9 cellular contexts compared by ENCODE assay signal in genomic region chr7:5973580-5973979, GRCh38. TPM values are rescaled to one million over a fixed set of nuclear protein-coding genes. Genes with fewer than 3 reads are reported as not detected.
"Had no signal": no experiment of that assay in that cellular context is flagged by ENCODE, and none has a peak within 500 bp of the region (broad histone marks: within the 10 kb centered on the region; RNA-seq: fewer than 3 reads in every experiment).

No MANE protein-coding gene starts in this region.

RNA-seq across cellular contexts. Expression of gene RSPH10B, which starts 3.1 kb away (rescaled TPM):
- total RNA-seq: activated B cell treated with CpG ODN at 0.5 μM for 24 hours; activated CD4-positive, alpha-beta memory T cell treated with anti-CD3 and anti-CD28 coated beads for 36 hours; activated CD4-positive, alpha-beta memory T cell treated with anti-CD3 and anti-CD28 coated beads, Interleukin-2, amount 10 ng/mL, durations not matched to agents 7 days and 5 days; activated CD4-positive, alpha-beta T cell treated with anti-CD3 and anti-CD28 coated beads, Interleukin-2, amount 10 ng/mL, durations not matched to agents 7 days and 5 days; activated CD8-positive, alpha-beta memory T cell treated with anti-CD3 and anti-CD28 coated beads, Interleukin-2, amount 10 ng/mL, durations not matched to agents 7 days and 5 days; T-helper 2 cell treated with Interferon-gamma antibody and Interleukin-4, amounts not matched to agents 100 ng/mL and 5 ng/mL, for 36 hours had no signal

RNA-seq across cellular contexts. Expression of gene ANKRD61, which starts 57.6 kb away (rescaled TPM):
- total RNA-seq: activated B cell treated with CpG ODN at 0.5 μM for 24 hours; T-cell; T-helper 17 cell; T-helper 2 cell treated with Interferon-gamma antibody and Interleukin-4, amounts not matched to agents 100 ng/mL and 5 ng/mL, for 36 hours; WTC11 had no signal
